ENCODE assay signal across 2 cellular contexts in genomic region chr1:1367238-1367796, GRCh38.
A peak's percentile ranks its signal among the peaks of the same experiment; 100 is the strongest.
TF ChIP-seq lines count a peak whose summit lies in the region.

No MANE protein-coding gene starts in this region.

TF ChIP-seq in HEK293, 187 proteins besides CTCF, POLR2A, EP300 and RAD21:
- TF ChIP-seq ZNF19 (tag by site-specific recombination; IDR thresholded peaks at IDR 0.05; ENCODE audit: low read depth) = no peak
- TF ChIP-seq ZNF311 (tag by site-specific recombination; IDR thresholded peaks at IDR 0.05; ENCODE audit: borderline replicate concordance) = peak; percentile 44; the same call in 1 of the 2 replicates
- TF ChIP-seq ZNF223 (tag by site-specific recombination; IDR thresholded peaks at IDR 0.05) = no peak
- no peak for TF ChIP-seq ZBTB49 (tag by site-specific recombination; IDR thresholded peaks at IDR 0.05; ENCODE audit: low read depth)
- no peak for TF ChIP-seq ZNF623 (tag by site-specific recombination; IDR thresholded peaks at IDR 0.05)
- TF ChIP-seq ZNF18 (tag by site-specific recombination; IDR thresholded peaks at IDR 0.05) = peak; percentile 100

TF ChIP-seq in GM12878, 131 proteins besides CTCF, POLR2A, EP300 and RAD21:
- TF ChIP-seq RELB (IDR thresholded peaks at IDR 0.05; ENCODE audit: low read depth) = peak; percentile 68
- TF ChIP-seq NFIC (IDR thresholded peaks at IDR 0.05; ENCODE audit: low read depth, low read length) = 0 out of 2 replicates have a peak, but pooled peaks have one; percentile 12
- peak; percentile 81 for TF ChIP-seq BCL3 (IDR thresholded peaks at IDR 0.05; ENCODE audit: borderline replicate concordance, insufficient read depth, low read depth, low read length, poor library complexity, severe bottlenecking)
- TF ChIP-seq SIX5 (IDR thresholded peaks at IDR 0.05; ENCODE audit: low read depth, low read length, severe bottlenecking) = no peak
- TF ChIP-seq PRDM15 (CRISPR knock-in tag; IDR thresholded peaks at IDR 0.05) = no peak
- TF ChIP-seq HDGF (IDR thresholded peaks at IDR 0.05) = peak; percentile 33; the same call in 1 of the 2 replicates
- TF ChIP-seq BACH1 (IDR thresholded peaks at IDR 0.05; ENCODE audit: borderline replicate concordance) = peak; percentile 70; the same call in 1 of the 2 replicates
